ENCODE assay signal across 8 cellular contexts in genomic region chr4:143870523-143871268, GRCh38. TPM values are rescaled to one million over a fixed set of nuclear protein-coding genes. Genes with fewer than 3 reads are reported as not detected.
"Had no signal": no experiment of that assay in that cellular context is flagged by ENCODE, and none has a peak within 500 bp of the region (broad histone marks: within the 10 kb centered on the region; RNA-seq: fewer than 3 reads in every experiment).

No MANE protein-coding gene starts in this region.

RNA-seq across cellular contexts. Expression of gene GYPE, which starts 34.7 kb away (rescaled TPM):
- total RNA-seq: HepG2, HT1080, LHCN-M2, MCF 10A, OCI-LY7, PC-9, RPMI7951, SJCRH30 had no signal
- polyA plus RNA-seq: HepG2 had no signal
